Comparison of ENCODE assay signal across 8 cellular contexts in genomic region chr7:48109848-48110663, GRCh38. TPM values are rescaled to one million over a fixed set of nuclear protein-coding genes. Genes with fewer than 3 reads are reported as not detected.
DNase-seq lines count a peak whose midpoint lies in the region; ATAC-seq and TF ChIP-seq lines count a peak whose summit lies in the region.

No MANE protein-coding gene starts in this region.

- H3K9me2 ChIP-seq in PC-9 (ENCODE audit: insufficient read depth), result no peaks in the 10 kb centered on the region

- ATAC-seq in HG03575 (IDR thresholded peaks at IDR 0.05; ENCODE audit: extremely low read depth, insufficient number of reproducible peaks, low FRiP score, unreplicated experiment) (peak; percentile 59), upper lobe of left lung (ENCODE audit: low FRiP score in 2 of 2) (peak; percentile 87 to 90)

- H3K79me2 ChIP-seq in PC-9 (ENCODE audit: low read depth), result no peaks in the 10 kb centered on the region

- H3K4me1 Mint-ChIP-seq in osteocyte (ENCODE audit: unreplicated experiment), result no peaks in the 10 kb centered on the region

- TF ChIP-seq CTCF in GM20000 (IDR thresholded peaks at IDR 0.05; ENCODE audit: extremely low read depth, missing control alignments) (peak; percentile 91), PC-9 (conservative IDR thresholded peaks at IDR 0.05) (peak; percentile 100), fibroblast of villous mesenchyme (IDR thresholded peaks at IDR 0.05; ENCODE audit: insufficient read depth, low read depth, low read length) (peak; percentile 95), osteocyte (IDR thresholded peaks at IDR 0.05) (peak; percentile 99), upper lobe of left lung (IDR thresholded peaks at IDR 0.05) (peak; percentile 92 to 99 (median 96))

- H3K4me1 ChIP-seq in PC-9 (replicated peaks; ENCODE audit: insufficient read depth) (peaks cover 40% of the 10 kb centered on the region), upper lobe of left lung (no peaks in the 10 kb centered on the region)

- H3K27me3 Mint-ChIP-seq in osteocyte (ENCODE audit: unreplicated experiment), result no peaks in the 10 kb centered on the region

- H3K27ac Mint-ChIP-seq in osteocyte (ENCODE audit: unreplicated experiment), result no peak overlapping the region

- H3K36me3 ChIP-seq in PC-9 (ENCODE audit: low read depth) (peaks cover 37% of the 10 kb centered on the region), upper lobe of left lung (peaks cover 21 to 43% (median 39%) of the 10 kb centered on the region in 4 donors)

- H3K4me2 ChIP-seq in PC-9, result peak overlapping the region; percentile 51

- no peak for TF ChIP-seq EP300 in upper lobe of left lung (IDR thresholded peaks at IDR 0.05)

- no peaks in the 10 kb centered on the region for H3K9me3 Mint-ChIP-seq in osteocyte (ENCODE audit: unreplicated experiment)

- H3F3A ChIP-seq in PC-9 (ENCODE audit: insufficient read depth, low read depth), result peaks cover 61% of the 10 kb centered on the region

- no peaks in the 10 kb centered on the region for H3K9me3 ChIP-seq in PC-9 (ENCODE audit: insufficient read depth, low read depth)
- H3K9me3 ChIP-seq in upper lobe of left lung, result no peaks in the 10 kb centered on the region

- no peak overlapping the region for H2AFZ ChIP-seq in PC-9

- intact Hi-C loops in PC-9 (cut with micrococcal nuclease; ENCODE audit: unreplicated experiment), result loop anchor here (1.0 kb wide), 5 partner anchors 22 to 165 kb away; partner anchors contain the start of gene HUS1

- no peak overlapping the region for H3K4me3 Mint-ChIP-seq in osteocyte (ENCODE audit: unreplicated experiment)

- peaks cover 19% of the 10 kb centered on the region for H3K36me3 Mint-ChIP-seq in osteocyte (ENCODE audit: unreplicated experiment)

- H3K27me3 ChIP-seq in PC-9 (ENCODE audit: insufficient read depth, low read depth) (no peaks in the 10 kb centered on the region), upper lobe of left lung (no peaks in the 10 kb centered on the region)

- BruUV-seq in PC-9 (replicated peaks; lab: Mats Ljungman, UMichigan), result TSS peak; percentile 10

- no peak for TF ChIP-seq POLR2A in upper lobe of left lung (IDR thresholded peaks at IDR 0.05)

- CTCF ChIA-PET in PC-9 (lab: Charles Lee), result interaction anchor here (0.7 to 1.7 kb wide), 8 partner anchors 11 to 681 kb away, joined by 3 to 17 read pairs (median 4); no protein-coding TSS in a partner anchor

- H4K20me1 ChIP-seq in PC-9 (ENCODE audit: insufficient read depth), result no peaks in the 10 kb centered on the region; the same call in 1 of the 2 replicates

- 20 to 23% methylated on average over 9 of the region's 9 CpGs for WGBS in upper lobe of left lung, 2 donors

- DNase-seq in DMS153 treated with DMSO at 0.1 percent for 48 hours (lab: John Stamatoyannopoulos, UW; ENCODE audit: unreplicated experiment) (peak; percentile 79), GM20000 (ENCODE audit: low spot score) (peak; percentile 77), PC-9 (peak; percentile 95 to 96), activated T-helper 1 cell treated with Interleukin-2 at 50 U/mL for 16 hours (ENCODE audit: low read depth) (peak; percentile 82), fibroblast of villous mesenchyme (ENCODE audit: low read depth) (peak; percentile 57), osteocyte (ENCODE audit: extremely low spot score, unreplicated experiment) (peak; percentile 88), upper lobe of left lung (peak in 1 of 2 donors; percentile 88)

- POLR2A ChIA-PET in PC-9 (lab: Charles Lee; ENCODE audit: unreplicated experiment), result interaction anchor here (0.6 kb wide), 1 partner anchor 74 kb away, joined by 3 read pairs; no protein-coding TSS in a partner anchor

- H3K4me3 ChIP-seq in PC-9 (peak overlapping the region; percentile 6; the same call in 1 of the 2 replicates), fibroblast of villous mesenchyme (ENCODE audit: low read depth, low read length) (no peak overlapping the region), upper lobe of left lung (no peak overlapping the region)

- H3K27ac ChIP-seq in PC-9, result peak overlapping the region; percentile 9
- H3K27ac ChIP-seq in upper lobe of left lung, result no peak overlapping the region

RNA-seq across cellular contexts. Expression of gene UPP1, which starts 21.0 kb away (rescaled TPM):
- total RNA-seq in PC-9 (2021), result 119 and 185 TPM in 2 replicates
- 25.9 and 34.5 TPM in 2 replicates for total RNA-seq in fibroblast of villous mesenchyme
- 26.8 and 27.3 TPM in 2 replicates for total RNA-seq in osteocyte
- total RNA-seq in upper lobe of left lung, result 100 to 1,000 TPM in 1 of 6 donors, 10 to 100 TPM in 5; 30.6 to 107 (median 72.0) TPM
